Comparison of ENCODE assay signal across 1 cellular context in genomic region chr2:221529177-221529942, GRCh38.
TF ChIP-seq lines count a peak whose summit lies in the region.

No MANE protein-coding gene starts in this region.

TF ChIP-seq in SK-N-SH treated with all-trans-retinoic acid at 6 μM for 48 hours, 23 proteins besides CTCF, POLR2A, EP300 and RAD21 (continued from another document):
- TF ChIP-seq CSRNP3 (CRISPR knock-in tag; IDR thresholded peaks at IDR 0.05), result no peak
- no peak for TF ChIP-seq TOX (CRISPR knock-in tag; IDR thresholded peaks at IDR 0.05; ENCODE audit: borderline replicate concordance)
- no peak for TF ChIP-seq GLIS3 (CRISPR knock-in tag; IDR thresholded peaks at IDR 0.05)
- TF ChIP-seq POU6F1 (CRISPR knock-in tag; IDR thresholded peaks at IDR 0.05; ENCODE audit: borderline replicate concordance, low read depth), result no peak
- no peak for TF ChIP-seq ESRRG (CRISPR knock-in tag; IDR thresholded peaks at IDR 0.05)
- TF ChIP-seq, protein P1, sequence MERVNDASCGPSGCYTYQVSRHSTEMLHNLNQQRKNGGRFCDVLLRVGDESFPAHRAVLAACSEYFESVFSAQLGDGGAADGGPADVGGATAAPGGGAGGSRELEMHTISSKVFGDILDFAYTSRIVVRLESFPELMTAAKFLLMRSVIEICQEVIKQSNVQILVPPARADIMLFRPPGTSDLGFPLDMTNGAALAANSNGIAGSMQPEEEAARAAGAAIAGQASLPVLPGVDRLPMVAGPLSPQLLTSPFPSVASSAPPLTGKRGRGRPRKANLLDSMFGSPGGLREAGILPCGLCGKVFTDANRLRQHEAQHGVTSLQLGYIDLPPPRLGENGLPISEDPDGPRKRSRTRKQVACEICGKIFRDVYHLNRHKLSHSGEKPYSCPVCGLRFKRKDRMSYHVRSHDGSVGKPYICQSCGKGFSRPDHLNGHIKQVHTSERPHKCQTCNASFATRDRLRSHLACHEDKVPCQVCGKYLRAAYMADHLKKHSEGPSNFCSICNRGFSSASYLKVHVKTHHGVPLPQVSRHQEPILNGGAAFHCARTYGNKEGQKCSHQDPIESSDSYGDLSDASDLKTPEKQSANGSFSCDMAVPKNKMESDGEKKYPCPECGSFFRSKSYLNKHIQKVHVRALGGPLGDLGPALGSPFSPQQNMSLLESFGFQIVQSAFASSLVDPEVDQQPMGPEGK (CRISPR knock-in tag; IDR thresholded peaks at IDR 0.05; ENCODE audit: borderline replicate concordance), result no peak
- TF ChIP-seq ARNTL (CRISPR knock-in tag; IDR thresholded peaks at IDR 0.05; ENCODE audit: borderline replicate concordance, low read depth), result no peak
- TF ChIP-seq ZNF8 (CRISPR knock-in tag; IDR thresholded peaks at IDR 0.05), result no peak
- no peak for TF ChIP-seq ZFP3 (CRISPR knock-in tag; IDR thresholded peaks at IDR 0.05)
- TF ChIP-seq, protein P2, sequence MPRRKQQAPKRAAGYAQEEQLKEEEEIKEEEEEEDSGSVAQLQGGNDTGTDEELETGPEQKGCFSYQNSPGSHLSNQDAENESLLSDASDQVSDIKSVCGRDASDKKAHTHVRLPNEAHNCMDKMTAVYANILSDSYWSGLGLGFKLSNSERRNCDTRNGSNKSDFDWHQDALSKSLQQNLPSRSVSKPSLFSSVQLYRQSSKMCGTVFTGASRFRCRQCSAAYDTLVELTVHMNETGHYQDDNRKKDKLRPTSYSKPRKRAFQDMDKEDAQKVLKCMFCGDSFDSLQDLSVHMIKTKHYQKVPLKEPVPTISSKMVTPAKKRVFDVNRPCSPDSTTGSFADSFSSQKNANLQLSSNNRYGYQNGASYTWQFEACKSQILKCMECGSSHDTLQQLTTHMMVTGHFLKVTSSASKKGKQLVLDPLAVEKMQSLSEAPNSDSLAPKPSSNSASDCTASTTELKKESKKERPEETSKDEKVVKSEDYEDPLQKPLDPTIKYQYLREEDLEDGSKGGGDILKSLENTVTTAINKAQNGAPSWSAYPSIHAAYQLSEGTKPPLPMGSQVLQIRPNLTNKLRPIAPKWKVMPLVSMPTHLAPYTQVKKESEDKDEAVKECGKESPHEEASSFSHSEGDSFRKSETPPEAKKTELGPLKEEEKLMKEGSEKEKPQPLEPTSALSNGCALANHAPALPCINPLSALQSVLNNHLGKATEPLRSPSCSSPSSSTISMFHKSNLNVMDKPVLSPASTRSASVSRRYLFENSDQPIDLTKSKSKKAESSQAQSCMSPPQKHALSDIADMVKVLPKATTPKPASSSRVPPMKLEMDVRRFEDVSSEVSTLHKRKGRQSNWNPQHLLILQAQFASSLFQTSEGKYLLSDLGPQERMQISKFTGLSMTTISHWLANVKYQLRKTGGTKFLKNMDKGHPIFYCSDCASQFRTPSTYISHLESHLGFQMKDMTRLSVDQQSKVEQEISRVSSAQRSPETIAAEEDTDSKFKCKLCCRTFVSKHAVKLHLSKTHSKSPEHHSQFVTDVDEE (CRISPR knock-in tag; IDR thresholded peaks at IDR 0.05), result no peak
